ENCODE assay signal across 14 cellular contexts in the genomic region with DNA sequence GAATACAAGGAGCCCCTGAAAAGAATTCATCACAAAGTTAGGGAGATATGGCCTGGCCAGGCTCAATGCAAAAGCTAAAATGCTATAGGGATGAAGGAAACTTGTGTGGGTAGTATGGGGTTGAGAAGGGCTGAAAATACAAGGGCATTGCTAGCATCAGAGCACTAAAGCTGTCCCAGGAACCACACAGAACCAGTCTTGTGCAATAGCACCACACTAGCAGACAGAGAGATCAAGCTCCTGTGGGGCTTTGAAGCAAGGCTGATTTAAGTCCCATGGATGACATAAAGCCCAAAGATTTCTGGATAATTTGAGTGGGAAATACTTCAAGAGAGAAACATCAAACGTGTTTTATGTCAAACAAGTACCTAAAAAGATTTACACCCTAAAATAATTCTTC.
"Had no signal": no experiment of that assay in that cellular context is flagged by ENCODE, and none has a peak within 500 bp of the region (broad histone marks: within the 10 kb centered on the region; RNA-seq: fewer than 3 reads in every experiment).

No MANE protein-coding gene starts in this region.

- H3K36me3 Mint-ChIP-seq: T-cell had no signal

- H3K27me3 ChIP-seq: breast epithelium, left lung had no signal

- DNase-seq: activated CD4-positive, CD25-positive, alpha-beta regulatory T cell; activated gamma-delta T cell treated with Interleukin-2 at 50 U/mL for 16 hours; activated naive CD8-positive, alpha-beta T cell treated with anti-CD3 and anti-CD28 coated beads, Interleukin-2, amount 10 ng/mL, durations not matched to agents 7 days and 5 days; activated T-cell treated with anti-CD3 and anti-CD28 coated beads, Interleukin-2, amount 50 U/mL, for 24 hours; aorta; dorsolateral prefrontal cortex; left lung; mesenchymal stem cell; posterior cingulate gyrus; stimulated activated CD4-positive, alpha-beta T cell treated with anti-CD3 and anti-CD28 coated beads, Interleukin-4, amount 100 ng/mL, for 4 hours; T-cell had no signal

- H3K4me3 Mint-ChIP-seq: activated naive CD8-positive, alpha-beta T cell treated with anti-CD3 and anti-CD28 coated beads, Interleukin-2, amount 10 ng/mL, durations not matched to agents 7 days and 5 days; activated T-cell treated with anti-CD3 and anti-CD28 coated beads, Interleukin-2, amount 50 U/mL, for 24 hours; T-cell had no signal

- H3K27ac ChIP-seq: breast epithelium, dorsolateral prefrontal cortex, left lung had no signal

- H3K4me3 ChIP-seq: breast epithelium, dorsolateral prefrontal cortex, left lung, skin epidermis had no signal

- H3K27me3 Mint-ChIP-seq: activated T-cell treated with anti-CD3 and anti-CD28 coated beads, Interleukin-2, amount 50 U/mL, for 24 hours; T-cell had no signal

- ATAC-seq: esophagus mucosa, left lung, T-cell had no signal

- H3K9me3 ChIP-seq: breast epithelium, left lung had no signal

- H3K36me3 ChIP-seq: breast epithelium, left lung had no signal

- H3K27ac Mint-ChIP-seq: activated naive CD8-positive, alpha-beta T cell treated with anti-CD3 and anti-CD28 coated beads, Interleukin-2, amount 10 ng/mL, durations not matched to agents 7 days and 5 days; activated T-cell treated with anti-CD3 and anti-CD28 coated beads, Interleukin-2, amount 50 U/mL, for 24 hours had no signal

- H3K4me1 ChIP-seq: breast epithelium had no signal

- H3K9me3 Mint-ChIP-seq: activated T-cell treated with anti-CD3 and anti-CD28 coated beads, Interleukin-2, amount 50 U/mL, for 24 hours; T-cell had no signal
